ENCODE assay signal across 14 cellular contexts in genomic region chr20:61300293-61300692, GRCh38. TPM values are rescaled to one million over a fixed set of nuclear protein-coding genes. Genes with fewer than 3 reads are reported as not detected.
DNase-seq lines count a peak whose midpoint lies in the region; ATAC-seq and TF ChIP-seq lines count a peak whose summit lies in the region.
"Had no signal": no experiment of that assay in that cellular context is flagged by ENCODE, and none has a peak within 500 bp of the region (broad histone marks: within the 10 kb centered on the region; RNA-seq: fewer than 3 reads in every experiment).

No MANE protein-coding gene starts in this region.

- H3K27me3 Mint-ChIP-seq in brain: no peaks in the 10 kb centered on the region
- H3K27me3 Mint-ChIP-seq in activated naive CD4-positive, alpha-beta T cell treated with anti-CD3 and anti-CD28 coated beads for 36 hours (ENCODE audit: low read depth): no peaks in the 10 kb centered on the region
- H3K27me3 Mint-ChIP-seq: IgD-negative memory B cell had no signal

- no peaks in the 10 kb centered on the region for H3K79me2 ChIP-seq in osteoblast (ENCODE audit: insufficient read depth, low read length)

- no peak for ATAC-seq in HG03565 (IDR thresholded peaks at IDR 0.05; ENCODE audit: unreplicated experiment)
- ATAC-seq: CD8-positive, alpha-beta T cell; GM12878 had no signal

- H3K4me3 ChIP-seq in H7 (ENCODE audit: insufficient read depth, low read depth, low read length) (no peak overlapping the region), osteoblast (ENCODE audit: insufficient read depth, low read length) (no peak overlapping the region)
- H3K4me3 ChIP-seq: GM12878, HAP-1 had no signal

- H3K27me3 ChIP-seq in H7 (ENCODE audit: control insufficient read depth, insufficient read depth, low read length) (no peaks in the 10 kb centered on the region), osteoblast (ENCODE audit: insufficient read depth, low read length) (no peaks in the 10 kb centered on the region)

- TF ChIP-seq CTCF in brain (conservative IDR thresholded peaks at IDR 0.05) (no peak), osteoblast (IDR thresholded peaks at IDR 0.05; ENCODE audit: extremely low read depth, low read depth, low read length) (no peak)

- H3K4me3 Mint-ChIP-seq in brain: no peak overlapping the region
- no peak overlapping the region for H3K4me3 Mint-ChIP-seq in activated naive CD4-positive, alpha-beta T cell treated with anti-CD3 and anti-CD28 coated beads for 36 hours
- H3K4me3 Mint-ChIP-seq: CD8-positive, alpha-beta T cell; IgD-negative memory B cell had no signal

- no peaks in the 10 kb centered on the region for H3K9me3 ChIP-seq in osteoblast (ENCODE audit: low read depth, low read length)
- H3K9me3 ChIP-seq: HAP-1 had no signal

- intact Hi-C loops in activated naive CD4-positive, alpha-beta T cell treated with anti-CD3 and anti-CD28 coated beads for 36 hours (cut with micrococcal nuclease): no loop called here

- peak overlapping the region in 3 of 5 experiments; percentile 38 to 58 (median 39) for H3K27ac Mint-ChIP-seq in brain
- H3K27ac Mint-ChIP-seq in activated naive CD4-positive, alpha-beta T cell treated with anti-CD3 and anti-CD28 coated beads for 36 hours: no peak overlapping the region
- H3K27ac Mint-ChIP-seq: CD8-positive, alpha-beta T cell; IgD-negative memory B cell had no signal

- H3K36me3 Mint-ChIP-seq in brain: peaks cover 25% of the 10 kb centered on the region
- no peaks in the 10 kb centered on the region for H3K36me3 Mint-ChIP-seq in activated naive CD4-positive, alpha-beta T cell treated with anti-CD3 and anti-CD28 coated beads for 36 hours (ENCODE audit: low read depth)
- H3K36me3 Mint-ChIP-seq: CD8-positive, alpha-beta T cell; IgD-negative memory B cell had no signal

- no peak overlapping the region for H2AFZ ChIP-seq in osteoblast (ENCODE audit: low read length)

- H3K9me3 Mint-ChIP-seq in brain: peaks cover 0 to 12% (median 0%) of the 10 kb centered on the region in 5 experiments
- no peaks in the 10 kb centered on the region for H3K9me3 Mint-ChIP-seq in activated naive CD4-positive, alpha-beta T cell treated with anti-CD3 and anti-CD28 coated beads for 36 hours
- H3K9me3 Mint-ChIP-seq: CD8-positive, alpha-beta T cell had no signal

- H3K36me3 ChIP-seq in H7 (replicated peaks; ENCODE audit: control insufficient read depth, insufficient read depth, low read length): no peaks in the 10 kb centered on the region
- H3K36me3 ChIP-seq in osteoblast (ENCODE audit: insufficient read depth, low read length): no peaks in the 10 kb centered on the region
- H3K36me3 ChIP-seq: HAP-1 had no signal

- no peaks in the 10 kb centered on the region for H4K20me1 ChIP-seq in osteoblast (ENCODE audit: insufficient read depth, low read length)

- DNase-seq in H7 (peak; percentile 43), osteoblast (ENCODE audit: insufficient read length, low spot score, missing footprints) (peak; percentile 66)
- no peak for DNase-seq in activated naive CD4-positive, alpha-beta T cell treated with anti-CD3 and anti-CD28 coated beads for 36 hours
- no peak for DNase-seq in activated CD4-positive, alpha-beta T cell treated with anti-CD3 and anti-CD28 coated beads, Interleukin-2, amount 50 U/mL, for 4 hours
- DNase-seq: ACHN; AML-193; Calu3; CD8-positive, alpha-beta T cell; KBM-7 had no signal

- no peak overlapping the region for H3K4me2 ChIP-seq in osteoblast (ENCODE audit: insufficient read depth, low read length)

- H3K27ac ChIP-seq in osteoblast (ENCODE audit: low read depth, low read length): no peak overlapping the region

- H3K4me1 ChIP-seq in osteoblast (ENCODE audit: insufficient read depth, low read length): no peaks in the 10 kb centered on the region
- H3K4me1 ChIP-seq: HAP-1 had no signal

- CTCF ChIA-PET in activated naive CD4-positive, alpha-beta T cell treated with anti-CD3 and anti-CD28 coated beads for 36 hours (lab: Charles Lee): no interaction called here

- H3K4me1 Mint-ChIP-seq in brain: peaks cover 68% of the 10 kb centered on the region
- H3K4me1 Mint-ChIP-seq in activated naive CD4-positive, alpha-beta T cell treated with anti-CD3 and anti-CD28 coated beads for 36 hours (ENCODE audit: low read depth): no peaks in the 10 kb centered on the region
- H3K4me1 Mint-ChIP-seq: IgD-negative memory B cell had no signal

RNA-seq across cellular contexts. Expression of gene CDH4, which starts 48.2 kb away (rescaled TPM):
- 3.9 and 6.1 TPM in 2 replicates for total RNA-seq in H7 (2014; rRNA removed; shearing (Covaris generic))
- 5.2 TPM for polyA plus RNA-seq in brain (ENCODE audit: insufficient read depth, low read depth, low replicate concordance)
- total RNA-seq in osteoblast: 1.1 and 1.8 TPM in 2 replicates
- total RNA-seq in activated naive CD4-positive, alpha-beta T cell treated with anti-CD3 and anti-CD28 coated beads for 36 hours: under 1 TPM; 0.10 to 0.15 TPM
- total RNA-seq: Calu3, GM12878 had no signal
- polyA plus RNA-seq: GM12878, IgD-negative memory B cell had no signal

Comparison
In these comparisons a context has a peak if more than half of its experiments do, and no peak if none do; other contexts are left out.
1. DNase-seq: peak in H7 (single experiment) and osteoblast (single experiment); none in activated naive CD4-positive, alpha-beta T cell treated with anti-CD3 and anti-CD28 coated beads for 36 hours (single experiment) and activated CD4-positive, alpha-beta T cell treated with anti-CD3 and anti-CD28 coated beads, Interleukin-2, amount 50 U/mL, for 4 hours (0 of 2).